ENCODE assay signal across 9 cellular contexts in the genomic region with DNA sequence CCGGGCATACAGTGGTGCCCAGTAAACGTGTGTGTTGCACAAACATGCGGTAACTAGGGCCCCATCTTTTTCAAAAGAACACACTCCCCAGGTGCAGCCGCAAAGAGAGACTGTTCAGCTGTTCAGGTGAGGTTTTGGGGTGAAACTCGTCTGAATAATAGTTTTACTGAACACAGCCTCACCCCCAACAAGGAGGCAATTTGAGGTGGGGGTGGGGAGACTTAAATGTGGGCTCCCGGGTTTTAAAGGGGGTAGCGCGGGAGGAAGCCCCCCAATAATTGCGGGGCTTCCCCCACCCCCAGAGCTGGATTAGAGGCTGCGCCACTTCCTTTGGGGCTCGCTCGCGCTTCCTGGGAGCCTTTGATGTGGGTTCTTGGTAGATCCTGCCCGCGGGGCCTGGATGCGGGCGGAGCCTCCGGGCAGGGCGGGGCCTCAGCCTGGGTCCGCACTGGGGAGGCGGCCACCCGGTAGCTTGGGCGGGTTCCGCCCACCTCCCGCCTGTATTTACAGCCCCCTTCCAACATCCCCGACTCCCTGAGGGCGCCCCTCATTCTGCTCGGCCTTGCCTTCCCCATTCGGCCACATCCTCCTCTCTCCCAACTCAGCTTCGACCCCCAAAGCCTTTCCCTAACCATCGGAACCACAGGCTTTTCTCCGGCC. TPM values are rescaled to one million over a fixed set of nuclear protein-coding genes. Genes with fewer than 3 reads are reported as not detected.
DNase-seq lines count a peak whose midpoint lies in the region; ATAC-seq and TF ChIP-seq lines count a peak whose summit lies in the region.
"Had no signal": no experiment of that assay in that cellular context is flagged by ENCODE, and none has a peak within 500 bp of the region (broad histone marks: within the 10 kb centered on the region; RNA-seq: fewer than 3 reads in every experiment).

No MANE protein-coding gene starts in this region.

- ATAC-seq in RWPE2 (ENCODE audit: low read depth) (peak; percentile 30; the same call in 2 of the 3 replicates), memory B cell (ENCODE audit: low read depth) (peak; percentile 64), HG02763 (IDR thresholded peaks at IDR 0.05; ENCODE audit: unreplicated experiment) (no peak)

- H3K36me3 Mint-ChIP-seq in activated T-helper 1 cell treated with anti-CD3 and anti-CD28 coated beads, Interleukin-12 subunit alpha, Interleukin-12 subunit beta, Interleukin-2, Interleukin-4 antibody, amounts not matched to agents 30 ng/mL and 10 ng/mL and 1 ng/mL, durations not matched to agents 14 hours and 24 hours and 36 hours (ENCODE audit: low read depth): no peaks in the 10 kb centered on the region
- no peaks in the 10 kb centered on the region for H3K36me3 Mint-ChIP-seq in memory B cell

- DNase-seq in RWPE2 (ENCODE audit: low spot score) (no peak), memory B cell (ENCODE audit: low spot score in 2 of 2) (no peak), NCI-H446 treated with DMSO at 0.1 percent for 48 hours (lab: John Stamatoyannopoulos, UW) (no peak), cerebellar cortex (ENCODE audit: low spot score) (no peak), D341Med (ENCODE audit: low spot score) (no peak)
- peak; percentile 66 for DNase-seq in activated T-helper 1 cell treated with anti-CD3 and anti-CD28 coated beads, Interleukin-12 subunit alpha, Interleukin-12 subunit beta, Interleukin-2, Interleukin-4 antibody, amounts not matched to agents 30 ng/mL and 10 ng/mL and 1 ng/mL, durations not matched to agents 14 hours and 24 hours and 36 hours (ENCODE audit: low spot score)
- DNase-seq in stimulated activated CD8-positive, alpha-beta memory T cell treated with anti-CD3 and anti-CD28 coated beads, Interleukin-7, amount 100 ng/mL, for 4 hours (ENCODE audit: low read depth in 2 of 2): peak; percentile 35 to 48
- DNase-seq: thyroid gland had no signal

- peak overlapping the region; percentile 64 for H3K27ac ChIP-seq in RWPE2 (ENCODE audit: poor library complexity, severe bottlenecking)
- H3K27ac ChIP-seq: thyroid gland had no signal

- no peaks in the 10 kb centered on the region for H3K27me3 ChIP-seq in RWPE2 (ENCODE audit: insufficient read depth, poor library complexity, severe bottlenecking)
- H3K27me3 ChIP-seq: thyroid gland had no signal

- no peak for TF ChIP-seq CTCF in RWPE2 (IDR thresholded peaks at IDR 0.05; ENCODE audit: poor library complexity, severe bottlenecking)

- H3K9me3 Mint-ChIP-seq in activated T-helper 1 cell treated with anti-CD3 and anti-CD28 coated beads, Interleukin-12 subunit alpha, Interleukin-12 subunit beta, Interleukin-2, Interleukin-4 antibody, amounts not matched to agents 30 ng/mL and 10 ng/mL and 1 ng/mL, durations not matched to agents 14 hours and 24 hours and 36 hours: no peaks in the 10 kb centered on the region
- H3K9me3 Mint-ChIP-seq in memory B cell: no peaks in the 10 kb centered on the region

- peaks cover 21% of the 10 kb centered on the region for H3K36me3 ChIP-seq in RWPE2 (ENCODE audit: low read depth)
- H3K36me3 ChIP-seq: thyroid gland had no signal

- H3K4me1 ChIP-seq in RWPE2 (ENCODE audit: insufficient read depth, poor library complexity, severe bottlenecking): peaks cover 46% of the 10 kb centered on the region

- H3K4me3 ChIP-seq in RWPE2 (ENCODE audit: severe bottlenecking): no peak overlapping the region
- H3K4me3 ChIP-seq: thyroid gland had no signal

- H3K4me1 Mint-ChIP-seq in activated T-helper 1 cell treated with anti-CD3 and anti-CD28 coated beads, Interleukin-12 subunit alpha, Interleukin-12 subunit beta, Interleukin-2, Interleukin-4 antibody, amounts not matched to agents 30 ng/mL and 10 ng/mL and 1 ng/mL, durations not matched to agents 14 hours and 24 hours and 36 hours (ENCODE audit: low read depth): peaks cover 51% of the 10 kb centered on the region
- peaks cover 26% of the 10 kb centered on the region for H3K4me1 Mint-ChIP-seq in memory B cell

- peak overlapping the region; percentile 36 for H3K27ac Mint-ChIP-seq in activated T-helper 1 cell treated with anti-CD3 and anti-CD28 coated beads, Interleukin-12 subunit alpha, Interleukin-12 subunit beta, Interleukin-2, Interleukin-4 antibody, amounts not matched to agents 30 ng/mL and 10 ng/mL and 1 ng/mL, durations not matched to agents 14 hours and 24 hours and 36 hours
- H3K27ac Mint-ChIP-seq in memory B cell: peak overlapping the region; percentile 14

- no peaks in the 10 kb centered on the region for H3K9me3 ChIP-seq in RWPE2 (ENCODE audit: severe bottlenecking)
- H3K9me3 ChIP-seq: thyroid gland had no signal

- intact Hi-C loops in activated T-helper 1 cell treated with anti-CD3 and anti-CD28 coated beads, Interleukin-12 subunit alpha, Interleukin-12 subunit beta, Interleukin-2, Interleukin-4 antibody, amounts not matched to agents 30 ng/mL and 10 ng/mL and 1 ng/mL, durations not matched to agents 14 hours and 24 hours and 36 hours (cut with micrococcal nuclease): no loop called here

- H3K4me3 Mint-ChIP-seq in activated T-helper 1 cell treated with anti-CD3 and anti-CD28 coated beads, Interleukin-12 subunit alpha, Interleukin-12 subunit beta, Interleukin-2, Interleukin-4 antibody, amounts not matched to agents 30 ng/mL and 10 ng/mL and 1 ng/mL, durations not matched to agents 14 hours and 24 hours and 36 hours: peak overlapping the region; percentile 57
- H3K4me3 Mint-ChIP-seq in memory B cell: peak overlapping the region; percentile 69

- peaks cover 42% of the 10 kb centered on the region for H3K27me3 Mint-ChIP-seq in activated T-helper 1 cell treated with anti-CD3 and anti-CD28 coated beads, Interleukin-12 subunit alpha, Interleukin-12 subunit beta, Interleukin-2, Interleukin-4 antibody, amounts not matched to agents 30 ng/mL and 10 ng/mL and 1 ng/mL, durations not matched to agents 14 hours and 24 hours and 36 hours (ENCODE audit: insufficient read depth)
- H3K27me3 Mint-ChIP-seq in memory B cell: peaks cover 1% of the 10 kb centered on the region

RNA-seq across cellular contexts. Expression of a gene that starts 6.4 kb away (rescaled TPM):
- total RNA-seq in activated T-helper 1 cell treated with anti-CD3 and anti-CD28 coated beads, Interleukin-12 subunit alpha, Interleukin-12 subunit beta, Interleukin-2, Interleukin-4 antibody, amounts not matched to agents 30 ng/mL and 10 ng/mL and 1 ng/mL, durations not matched to agents 14 hours and 24 hours and 36 hours: not detected in 2 replicates

RNA-seq across cellular contexts. Expression of a gene that starts 50.2 kb away (rescaled TPM):
- total RNA-seq in activated T-helper 1 cell treated with anti-CD3 and anti-CD28 coated beads, Interleukin-12 subunit alpha, Interleukin-12 subunit beta, Interleukin-2, Interleukin-4 antibody, amounts not matched to agents 30 ng/mL and 10 ng/mL and 1 ng/mL, durations not matched to agents 14 hours and 24 hours and 36 hours: 7.9 and 11.2 TPM in 2 replicates

Comparison
In these comparisons a context has a peak if more than half of its experiments do, and no peak if none do; other contexts are left out.
1. DNase-seq: peak in activated T-helper 1 cell treated with anti-CD3 and anti-CD28 coated beads, Interleukin-12 subunit alpha, Interleukin-12 subunit beta, Interleukin-2, Interleukin-4 antibody, amounts not matched to agents 30 ng/mL and 10 ng/mL and 1 ng/mL, durations not matched to agents 14 hours and 24 hours and 36 hours (single experiment) and stimulated activated CD8-positive, alpha-beta memory T cell treated with anti-CD3 and anti-CD28 coated beads, Interleukin-7, amount 100 ng/mL, for 4 hours (2 of 2); none in RWPE2 (single experiment), memory B cell (0 of 2), NCI-H446 treated with DMSO at 0.1 percent for 48 hours (single experiment), cerebellar cortex (single experiment) and D341Med (single experiment).